Comparison of ENCODE assay signal across 23 cellular contexts in the genomic region with DNA sequence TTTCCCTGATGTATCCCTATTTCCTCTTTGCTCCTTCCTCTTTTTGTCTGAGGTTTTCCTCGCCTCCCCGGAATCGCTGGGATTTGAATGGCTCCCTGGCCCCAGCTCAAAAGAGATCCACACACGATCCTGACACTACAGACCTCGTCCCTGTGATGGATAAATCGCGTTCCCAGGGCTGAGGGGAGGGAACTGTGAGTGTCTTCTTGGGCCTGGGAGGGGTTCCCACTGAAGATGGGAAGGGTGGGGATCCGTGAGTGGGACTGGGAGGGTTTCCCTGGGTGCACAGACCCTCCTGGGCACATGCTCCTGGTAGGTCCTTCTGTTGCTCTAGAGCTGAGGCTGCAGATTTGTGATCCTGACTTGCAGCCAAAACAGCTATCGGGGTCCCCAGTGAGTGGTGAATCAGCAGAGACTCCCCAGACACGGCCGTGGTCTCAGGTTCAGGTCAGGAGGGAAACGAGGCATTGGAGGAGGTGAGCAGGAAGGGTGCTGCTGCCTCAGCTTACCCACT.
DNase-seq lines count a peak whose midpoint lies in the region; ATAC-seq, FAIRE-seq and TF ChIP-seq lines count a peak whose summit lies in the region.
"Had no signal": no experiment of that assay in that cellular context is flagged by ENCODE, and none has a peak within 500 bp of the region (broad histone marks: within the 10 kb centered on the region; RNA-seq: fewer than 3 reads in every experiment).

No MANE protein-coding gene starts in this region.

- H3K4me1 Mint-ChIP-seq in endothelial cell (ENCODE audit: unreplicated experiment), result peaks cover 11% of the 10 kb centered on the region
- peaks cover 12% of the 10 kb centered on the region for H3K4me1 Mint-ChIP-seq in nephron progenitor cell
- H3K4me1 Mint-ChIP-seq: CD4-positive, CD25-positive, alpha-beta regulatory T cell; CD8-positive, alpha-beta memory T cell; GM23338; IgD-negative memory B cell had no signal

- no peak for FAIRE-seq in HTR-8/SVneo (lab: Jason Lieb, UNC)
- FAIRE-seq: D721Med, G401.6, GM12891, GM18507, HepG2 had no signal

- H3K27me3 Mint-ChIP-seq in endothelial cell (ENCODE audit: unreplicated experiment) (peaks cover 7% of the 10 kb centered on the region), nephron progenitor cell (ENCODE audit: low read depth, poor library complexity) (peaks cover 13% of the 10 kb centered on the region)
- H3K27me3 Mint-ChIP-seq: CD4-positive, CD25-positive, alpha-beta regulatory T cell had no signal

- intact Hi-C loops in cardiac septum (cut with DNase I), result no loop called here
- intact Hi-C loops in Right ventricle myocardium inferior (cut with DNase I), result no loop called here

- H3K36me3 Mint-ChIP-seq in endothelial cell (ENCODE audit: low read depth, unreplicated experiment) (no peaks in the 10 kb centered on the region), nephron progenitor cell (ENCODE audit: low read depth) (no peaks in the 10 kb centered on the region)
- H3K36me3 Mint-ChIP-seq: CD4-positive, CD25-positive, alpha-beta regulatory T cell; CD8-positive, alpha-beta memory T cell; IgD-negative memory B cell had no signal

- H3K27ac Mint-ChIP-seq in endothelial cell (ENCODE audit: unreplicated experiment), result peak overlapping the region; percentile 37
- H3K27ac Mint-ChIP-seq in nephron progenitor cell, result peak overlapping the region; percentile 68
- H3K27ac Mint-ChIP-seq: CD8-positive, alpha-beta memory T cell; GM23338; HFFc6 had no signal

- no peak for TF ChIP-seq CTCF in endothelial cell (IDR thresholded peaks at IDR 0.05; ENCODE audit: unreplicated experiment)
- no peak for TF ChIP-seq CTCF in nephron progenitor cell (IDR thresholded peaks at IDR 0.05)

- DNase-seq in cardiac septum (ENCODE audit: low spot score) (peak; percentile 20), Right ventricle myocardium inferior (ENCODE audit: missing footprints) (no peak), endothelial cell (ENCODE audit: low spot score) (no peak), nephron progenitor cell (no peak), nucleus accumbens (lab: John Stamatoyannopoulos, UW) (no peak), NCI-H2107 (lab: John Stamatoyannopoulos, UW) (no peak), HTR-8/SVneo (ENCODE audit: insufficient read length, low spot score) (no peak), HPDE6-E6E7 (ENCODE audit: extremely low spot score) (no peak)
- DNase-seq: 8988T; C1 segment of cervical spinal cord; CD4-positive, CD25-positive, alpha-beta regulatory T cell; CD8-positive, alpha-beta memory T cell; COR-L47; H7; HFFc6 had no signal

- no peak for ATAC-seq in Right ventricle myocardium inferior
- ATAC-seq: GM23338, HCT116, HepG2 had no signal

- H3K4me3 Mint-ChIP-seq in endothelial cell (ENCODE audit: unreplicated experiment) (no peak overlapping the region), nephron progenitor cell (no peak overlapping the region)
- H3K4me3 Mint-ChIP-seq: CD4-positive, CD25-positive, alpha-beta regulatory T cell; CD8-positive, alpha-beta memory T cell; GM23338; HFFc6; IgD-negative memory B cell had no signal

- H3K9me3 Mint-ChIP-seq in endothelial cell (ENCODE audit: unreplicated experiment), result no peaks in the 10 kb centered on the region
- no peaks in the 10 kb centered on the region for H3K9me3 Mint-ChIP-seq in nephron progenitor cell
- H3K9me3 Mint-ChIP-seq: CD4-positive, CD25-positive, alpha-beta regulatory T cell; CD8-positive, alpha-beta memory T cell; GM23338 had no signal
